In genomic region chr2:109369671-109370191, GRCh38 we compare ENCODE assay signal across 21 cellular contexts.
DNase-seq lines count a peak whose midpoint lies in the region; ATAC-seq and TF ChIP-seq lines count a peak whose summit lies in the region.
"Had no signal": no experiment of that assay in that cellular context is flagged by ENCODE, and none has a peak within 500 bp of the region (broad histone marks: within the 10 kb centered on the region; RNA-seq: fewer than 3 reads in every experiment).

No MANE protein-coding gene starts in this region.

- H3K27me3 ChIP-seq in upper lobe of right lung, result no peaks in the 10 kb centered on the region

- peak overlapping the region; percentile 42 for H3K27ac Mint-ChIP-seq in central memory CD8-positive, alpha-beta T cell (ENCODE audit: low read depth)
- H3K27ac Mint-ChIP-seq in nephron progenitor cell, result peak overlapping the region; percentile 64
- no peak overlapping the region for H3K27ac Mint-ChIP-seq in activated T-helper 17 cell treated with anti-CD3 and anti-CD28 coated beads, Interleukin-2, amount 50 U/mL, for 72 hours
- H3K27ac Mint-ChIP-seq: CD4-positive, alpha-beta T cell had no signal

- intact Hi-C loops in Right ventricle myocardium inferior (cut with DNase I), result no loop called here
- intact Hi-C loops in left cardiac atrium (cut with DNase I), result no loop called here
- intact Hi-C loops in upper lobe of right lung (cut with DNase I), result no loop called here

- H3K4me3 Mint-ChIP-seq in central memory CD8-positive, alpha-beta T cell, result no peak overlapping the region
- H3K4me3 Mint-ChIP-seq in nephron progenitor cell, result no peak overlapping the region
- H3K4me3 Mint-ChIP-seq in activated T-helper 17 cell treated with anti-CD3 and anti-CD28 coated beads, Interleukin-2, amount 50 U/mL, for 72 hours, result no peak overlapping the region
- H3K4me3 Mint-ChIP-seq: CD4-positive, alpha-beta T cell had no signal

- peaks cover 7% of the 10 kb centered on the region for H3K36me3 ChIP-seq in upper lobe of right lung
- H3K36me3 ChIP-seq: HAP-1 had no signal

- H3K4me1 ChIP-seq in upper lobe of right lung, result no peaks in the 10 kb centered on the region
- H3K4me1 ChIP-seq: HAP-1 had no signal

- H3K4me3 ChIP-seq in upper lobe of right lung, result no peak overlapping the region
- H3K4me3 ChIP-seq: HAP-1, SK-N-MC had no signal

- no peak overlapping the region for H3K27ac ChIP-seq in upper lobe of right lung
- H3K27ac ChIP-seq: SK-N-MC had no signal

- no peaks in the 10 kb centered on the region for H3K9me3 Mint-ChIP-seq in central memory CD8-positive, alpha-beta T cell
- H3K9me3 Mint-ChIP-seq in nephron progenitor cell, result no peaks in the 10 kb centered on the region
- H3K9me3 Mint-ChIP-seq in activated T-helper 17 cell treated with anti-CD3 and anti-CD28 coated beads, Interleukin-2, amount 50 U/mL, for 72 hours, result no peaks in the 10 kb centered on the region
- H3K9me3 Mint-ChIP-seq: CD4-positive, alpha-beta T cell had no signal

- H3K9me3 ChIP-seq in upper lobe of right lung, result no peaks in the 10 kb centered on the region
- H3K9me3 ChIP-seq: HAP-1 had no signal

- ATAC-seq in Right ventricle myocardium inferior (no peak), left cardiac atrium (no peak), upper lobe of right lung (no peak)
- no peak for ATAC-seq in central memory CD8-positive, alpha-beta T cell (replicated peaks; ENCODE audit: extremely low read depth, poor library complexity, severe bottlenecking)
- no peak for ATAC-seq in activated T-helper 17 cell treated with anti-CD3 and anti-CD28 coated beads, Interleukin-2, amount 50 U/mL, for 72 hours (replicated peaks)
- ATAC-seq: Panc1 had no signal

- no peak for TF ChIP-seq CTCF in nephron progenitor cell (IDR thresholded peaks at IDR 0.05)
- no peak for TF ChIP-seq CTCF in upper lobe of right lung (IDR thresholded peaks at IDR 0.05)

- H3K27me3 Mint-ChIP-seq in central memory CD8-positive, alpha-beta T cell, result peaks cover 41% of the 10 kb centered on the region
- H3K27me3 Mint-ChIP-seq in nephron progenitor cell (ENCODE audit: low read depth, poor library complexity), result peaks cover 3% of the 10 kb centered on the region
- H3K27me3 Mint-ChIP-seq in activated T-helper 17 cell treated with anti-CD3 and anti-CD28 coated beads, Interleukin-2, amount 50 U/mL, for 72 hours, result peaks cover 10% of the 10 kb centered on the region
- H3K27me3 Mint-ChIP-seq: CD4-positive, alpha-beta T cell had no signal

- no peaks in the 10 kb centered on the region for H3K36me3 Mint-ChIP-seq in central memory CD8-positive, alpha-beta T cell (ENCODE audit: insufficient read depth)
- peaks cover 6% of the 10 kb centered on the region for H3K36me3 Mint-ChIP-seq in nephron progenitor cell (ENCODE audit: low read depth)
- no peaks in the 10 kb centered on the region for H3K36me3 Mint-ChIP-seq in activated T-helper 17 cell treated with anti-CD3 and anti-CD28 coated beads, Interleukin-2, amount 50 U/mL, for 72 hours (ENCODE audit: low read depth)

- H3K4me1 Mint-ChIP-seq in central memory CD8-positive, alpha-beta T cell, result no peaks in the 10 kb centered on the region
- peaks cover 47% of the 10 kb centered on the region for H3K4me1 Mint-ChIP-seq in nephron progenitor cell
- no peaks in the 10 kb centered on the region for H3K4me1 Mint-ChIP-seq in activated T-helper 17 cell treated with anti-CD3 and anti-CD28 coated beads, Interleukin-2, amount 50 U/mL, for 72 hours

- peak; percentile 18 for DNase-seq in Right ventricle myocardium inferior (ENCODE audit: missing footprints)
- DNase-seq in left cardiac atrium, result no peak
- DNase-seq in central memory CD8-positive, alpha-beta T cell (ENCODE audit: low spot score in 2 of 2), result no peak
- DNase-seq in nephron progenitor cell, result no peak
- DNase-seq in upper lobe of right lung, result peak; percentile 25
- DNase-seq in DMS153 treated with DMSO at 0.1 percent for 48 hours (lab: John Stamatoyannopoulos, UW; ENCODE audit: unreplicated experiment), result no peak
- no peak for DNase-seq in AG20443 (ENCODE audit: low spot score)
- DNase-seq: Calu3, DMS79, MM.1S, NCI-H1092, NCI-H146, NCI-H2029 treated with DMSO at 0.1 percent for 48 hours, NCI-H2171, NCI-H526, Right ventricle myocardium superior had no signal

Comparison
In these comparisons a context has a peak if more than half of its experiments do, and no peak if none do; other contexts are left out.
1. DNase-seq: peak in Right ventricle myocardium inferior (single experiment) and upper lobe of right lung (single experiment); none in left cardiac atrium (single experiment), central memory CD8-positive, alpha-beta T cell (0 of 2), nephron progenitor cell (single experiment), DMS153 treated with DMSO at 0.1 percent for 48 hours (single experiment) and AG20443 (single experiment).